ENCODE assay signal across 10 cellular contexts in the genomic region with DNA sequence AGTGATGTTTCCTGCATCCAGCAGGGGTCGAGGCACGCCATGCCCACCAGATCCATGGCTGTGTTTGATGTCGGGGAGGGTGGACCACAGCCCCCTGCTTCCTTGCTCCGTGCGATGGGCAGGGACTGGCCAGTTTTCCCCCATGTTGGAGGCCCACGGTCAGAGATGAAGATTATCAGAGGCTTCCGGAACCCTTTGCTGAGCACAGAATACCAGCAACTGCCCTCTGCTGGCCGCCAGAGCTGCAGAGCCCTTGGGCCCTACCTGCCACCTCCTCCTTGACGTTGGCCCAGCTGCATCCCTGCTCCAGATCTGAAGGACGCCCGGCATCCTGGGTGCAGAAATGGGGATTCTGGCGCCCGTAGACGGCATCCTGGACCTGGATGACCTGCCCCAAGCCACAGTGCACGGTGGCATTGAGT. TPM values are rescaled to one million over a fixed set of nuclear protein-coding genes. Genes with fewer than 3 reads are reported as not detected.
DNase-seq lines count a peak whose midpoint lies in the region; ATAC-seq and TF ChIP-seq lines count a peak whose summit lies in the region.
"Had no signal": no experiment of that assay in that cellular context is flagged by ENCODE, and none has a peak within 500 bp of the region (broad histone marks: within the 10 kb centered on the region; RNA-seq: fewer than 3 reads in every experiment).

No MANE protein-coding gene starts in this region.

- 64% methylated on average over 15 of the region's 15 CpGs for WGBS in hepatocyte (ENCODE audit: low lambda C conversion rate, missing lambda C conversion rate)

- H3K9me2 ChIP-seq in SU-DHL-6 (replicated peaks; ENCODE audit: insufficient read depth, low read length) (no peaks in the 10 kb centered on the region), hepatocyte (replicated peaks; ENCODE audit: insufficient read depth) (no peaks in the 10 kb centered on the region)

- no peak overlapping the region for H3K9ac ChIP-seq in SU-DHL-6 (ENCODE audit: low read length)

- H3F3A ChIP-seq in SU-DHL-6 (ENCODE audit: insufficient read depth) = no peaks in the 10 kb centered on the region

- H3K9me3 ChIP-seq in SU-DHL-6 (ENCODE audit: insufficient read depth, low read length) (no peaks in the 10 kb centered on the region), hepatocyte (ENCODE audit: low read depth) (no peaks in the 10 kb centered on the region)
- H3K9me3 ChIP-seq: neutrophil had no signal

- H4K20me1 ChIP-seq in SU-DHL-6 (ENCODE audit: low read depth, low read length) (no peaks in the 10 kb centered on the region), hepatocyte (ENCODE audit: insufficient read depth, poor library complexity, severe bottlenecking) (no peaks in the 10 kb centered on the region)

- H3K79me2 ChIP-seq in SU-DHL-6 (ENCODE audit: insufficient read depth, low read length) (no peaks in the 10 kb centered on the region), hepatocyte (no peaks in the 10 kb centered on the region)

- H3K4me3 Mint-ChIP-seq in effector memory CD8-positive, alpha-beta T cell = no peak overlapping the region

- CTCF ChIA-PET in AG04449 (lab: Yijun Ruan, JAX) = interaction anchor here (7.9 kb wide), 1 partner anchor 8 kb away, joined by 62 read pairs; no protein-coding TSS in a partner anchor

- H3K27ac ChIP-seq in SU-DHL-6 (ENCODE audit: low read depth, low read length) = no peak overlapping the region
- H3K27ac ChIP-seq in hepatocyte = no peak overlapping the region
- H3K27ac ChIP-seq: neutrophil had no signal

- H3K27me3 ChIP-seq in SU-DHL-6 (ENCODE audit: low read length) (peaks cover 4% of the 10 kb centered on the region; the same call in 1 of the 2 replicates), hepatocyte (no peaks in the 10 kb centered on the region)

- no peaks in the 10 kb centered on the region for H3K9me3 Mint-ChIP-seq in effector memory CD8-positive, alpha-beta T cell

- peaks cover 33 to 58% of the 10 kb centered on the region in 2 donors for H3K27me3 Mint-ChIP-seq in effector memory CD8-positive, alpha-beta T cell

- no peaks in the 10 kb centered on the region for H3K36me3 ChIP-seq in SU-DHL-6 (ENCODE audit: low read length)
- no peaks in the 10 kb centered on the region for H3K36me3 ChIP-seq in hepatocyte (replicated peaks; ENCODE audit: insufficient read depth, low read depth)
- H3K36me3 ChIP-seq: neutrophil had no signal

- no peak overlapping the region for H3K4me2 ChIP-seq in SU-DHL-6 (ENCODE audit: low read depth, low read length, poor library complexity, severe bottlenecking)
- H3K4me2 ChIP-seq in hepatocyte = no peak overlapping the region

- DNase-seq in AG04449 (ENCODE audit: low read depth, low spot score) (no peak), hepatocyte (ENCODE audit: low spot score) (no peak)
- DNase-seq in effector memory CD8-positive, alpha-beta T cell = no peak
- DNase-seq in effector CD4-positive, alpha-beta T cell = no peak
- DNase-seq: DMS79 treated with DMSO at 0.1 percent for 48 hours had no signal

- H2AFZ ChIP-seq in SU-DHL-6 (ENCODE audit: low read depth, low read length, severe bottlenecking) = no peak overlapping the region
- H2AFZ ChIP-seq in hepatocyte = no peak overlapping the region

- POLR2A ChIA-PET in AG04449 (lab: Yijun Ruan, JAX) = no interaction called here

- H3K4me3 ChIP-seq in AG04449 (ENCODE audit: low read depth, low read length) (no peak overlapping the region), SU-DHL-6 (ENCODE audit: insufficient read depth, low read length, poor library complexity, severe bottlenecking) (no peak overlapping the region), hepatocyte (no peak overlapping the region)

- no peaks in the 10 kb centered on the region for H3K4me1 Mint-ChIP-seq in effector memory CD8-positive, alpha-beta T cell (ENCODE audit: low read depth in 2 of 2)

- no peaks in the 10 kb centered on the region for H3K36me3 Mint-ChIP-seq in effector memory CD8-positive, alpha-beta T cell (ENCODE audit: insufficient read depth)

- no peak overlapping the region for H3K27ac Mint-ChIP-seq in effector memory CD8-positive, alpha-beta T cell

- TF ChIP-seq CTCF in AG04449 (IDR thresholded peaks at IDR 0.05; ENCODE audit: insufficient read depth, low read length, missing control alignments) (peak; percentile 57), GM12874 (IDR thresholded peaks at IDR 0.05; ENCODE audit: insufficient read depth, low read depth, low read length) (peak; percentile 53), SU-DHL-6 (IDR thresholded peaks at IDR 0.05; ENCODE audit: insufficient read depth, low read length, poor library complexity, severe bottlenecking) (peak; percentile 23), hepatocyte (IDR thresholded peaks at IDR 0.05; ENCODE audit: poor library complexity) (peak; percentile 24)

- no peak for ATAC-seq in effector memory CD8-positive, alpha-beta T cell (replicated peaks)
- ATAC-seq in GM21786 (IDR thresholded peaks at IDR 0.05; ENCODE audit: unreplicated experiment) (no peak), GM21360 (IDR thresholded peaks at IDR 0.05; ENCODE audit: unreplicated experiment) (no peak)

- H3K4me1 ChIP-seq in hepatocyte (ENCODE audit: insufficient read depth) = no peaks in the 10 kb centered on the region

RNA-seq across cellular contexts. Expression of a gene that starts 23.7 kb away (rescaled TPM):
- total RNA-seq in hepatocyte = 2.0 and 2.4 TPM in 2 replicates
- polyA plus RNA-seq in hepatocyte = 1.4 and 1.6 TPM in 2 replicates
